Comparison of ENCODE assay signal across 19 cellular contexts in the genomic region with DNA sequence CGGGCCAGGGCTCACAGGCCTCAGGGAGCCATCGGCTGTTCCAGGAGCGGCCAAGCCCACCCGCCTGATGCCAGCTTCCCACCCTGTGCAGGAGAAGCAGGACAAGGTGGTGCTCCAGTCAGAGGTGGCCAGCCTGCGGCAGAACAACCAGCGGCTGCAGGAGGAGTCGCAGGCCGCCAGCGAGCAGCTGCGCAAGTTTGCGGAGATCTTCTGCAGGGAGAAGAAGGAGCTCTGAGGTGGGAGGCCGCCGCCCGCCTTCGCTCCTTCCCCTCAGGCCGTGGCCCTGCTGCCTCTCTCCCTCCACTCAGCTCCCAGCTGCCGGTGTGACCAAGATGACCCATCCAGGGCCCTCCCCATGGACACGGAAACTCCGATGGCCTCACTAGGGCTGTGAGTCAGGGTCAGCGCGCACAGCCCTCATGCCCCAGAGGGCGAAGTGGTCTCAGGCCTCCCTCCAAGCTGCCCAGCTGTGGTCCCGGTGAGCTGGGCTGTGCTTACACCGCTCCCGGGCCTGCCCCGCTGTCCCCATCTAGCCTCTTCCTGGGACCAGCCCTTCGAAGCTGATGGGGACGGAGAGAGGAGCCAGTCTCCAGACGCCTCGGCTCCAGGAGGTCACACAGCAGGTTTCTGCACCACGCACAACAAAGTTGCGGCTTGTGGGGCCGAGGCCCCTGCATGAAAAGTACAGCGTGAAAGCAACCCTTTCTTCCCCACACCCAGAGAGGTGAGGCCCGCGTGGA. TPM values are rescaled to one million over a fixed set of nuclear protein-coding genes. Genes with fewer than 3 reads are reported as not detected.
"Had no signal": no experiment of that assay in that cellular context is flagged by ENCODE, and none has a peak within 500 bp of the region (broad histone marks: within the 10 kb centered on the region; RNA-seq: fewer than 3 reads in every experiment).

No MANE protein-coding gene starts in this region.

- FAIRE-seq: bronchial epithelial cell had no signal

- H3K36me3 Mint-ChIP-seq: activated CD8-positive, alpha-beta memory T cell treated with anti-CD3 and anti-CD28 coated beads, Interleukin-2, amount 10 ng/mL, durations not matched to agents 7 days and 5 days had no signal

- H3K4me3 ChIP-seq: esophagus muscularis mucosa, gastroesophageal sphincter, heart left ventricle, left lung, mucosa of descending colon, spleen, thoracic aorta, upper lobe of right lung had no signal

- H3K9ac ChIP-seq: parathyroid adenoma had no signal

- H3K27ac ChIP-seq: esophagus muscularis mucosa, gastroesophageal sphincter, heart left ventricle, left lung, parathyroid adenoma, spleen, thoracic aorta, upper lobe of right lung had no signal

- H3K4me1 Mint-ChIP-seq: activated CD4-positive, alpha-beta memory T cell treated with anti-CD3 and anti-CD28 coated beads, Interleukin-2, amount 10 ng/mL, durations not matched to agents 7 days and 5 days had no signal

- H3K4me3 Mint-ChIP-seq: activated CD4-positive, alpha-beta memory T cell treated with anti-CD3 and anti-CD28 coated beads, Interleukin-2, amount 10 ng/mL, durations not matched to agents 7 days and 5 days; activated CD8-positive, alpha-beta memory T cell treated with anti-CD3 and anti-CD28 coated beads, Interleukin-2, amount 10 ng/mL, durations not matched to agents 7 days and 5 days; activated naive CD8-positive, alpha-beta T cell; stimulated activated memory B cell treated with anti-CD40 and anti-IgM and Interleukin-4, amounts not matched to agents 10 μg/mL and 1 μg/mL and 100 μg/mL, for 72 hours had no signal

- H2AFZ ChIP-seq: parathyroid adenoma had no signal

- H3K27ac Mint-ChIP-seq: activated CD4-positive, alpha-beta memory T cell treated with anti-CD3 and anti-CD28 coated beads, Interleukin-2, amount 10 ng/mL, durations not matched to agents 7 days and 5 days; activated CD8-positive, alpha-beta memory T cell treated with anti-CD3 and anti-CD28 coated beads, Interleukin-2, amount 10 ng/mL, durations not matched to agents 7 days and 5 days; activated naive CD8-positive, alpha-beta T cell; stimulated activated memory B cell treated with anti-CD40 and anti-IgM and Interleukin-4, amounts not matched to agents 10 μg/mL and 1 μg/mL and 100 μg/mL, for 72 hours had no signal

- H3K9me3 Mint-ChIP-seq: activated CD4-positive, alpha-beta memory T cell treated with anti-CD3 and anti-CD28 coated beads, Interleukin-2, amount 10 ng/mL, durations not matched to agents 7 days and 5 days; stimulated activated memory B cell treated with anti-CD40 and anti-IgM and Interleukin-4, amounts not matched to agents 10 μg/mL and 1 μg/mL and 100 μg/mL, for 72 hours had no signal

- H3K9me3 ChIP-seq: esophagus muscularis mucosa, gastroesophageal sphincter, heart left ventricle, left lung, mucosa of descending colon, spleen, thoracic aorta, upper lobe of right lung had no signal

- ATAC-seq: activated CD8-positive, alpha-beta memory T cell treated with anti-CD3 and anti-CD28 coated beads, Interleukin-2, amount 10 ng/mL, durations not matched to agents 7 days and 5 days; gastroesophageal sphincter; heart left ventricle; left lung; mucosa of descending colon; stimulated activated memory B cell treated with anti-CD40 and anti-IgM and Interleukin-4, amounts not matched to agents 10 μg/mL and 1 μg/mL and 100 μg/mL, for 72 hours; upper lobe of right lung had no signal

- DNase-seq: activated CD4-positive, alpha-beta memory T cell treated with anti-CD3 and anti-CD28 coated beads, Interleukin-2, amount 10 ng/mL, durations not matched to agents 7 days and 5 days; activated CD4-positive, alpha-beta T cell treated with anti-CD3 and anti-CD28 coated beads for 48 hours; activated CD4-positive, CD25-positive, alpha-beta regulatory T cell; activated CD8-positive, alpha-beta memory T cell treated with anti-CD3 and anti-CD28 coated beads, Interleukin-2, amount 10 ng/mL, durations not matched to agents 7 days and 5 days; effector CD4-positive, alpha-beta T cell; left lung; mucosa of descending colon; naive B cell; spleen; stimulated activated CD4-positive, alpha-beta T cell treated with anti-CD3 and anti-CD28 coated beads, Interleukin-4, amount 100 ng/mL, for 4 hours; upper lobe of right lung had no signal

- H3K79me2 ChIP-seq: parathyroid adenoma had no signal

RNA-seq across cellular contexts. Expression of a gene that starts 17.8 kb away (rescaled TPM):
- total RNA-seq: bronchial epithelial cell, gastroesophageal sphincter, spleen, upper lobe of right lung had no signal

RNA-seq across cellular contexts. Expression of a gene that starts 50.0 kb away (rescaled TPM):
- total RNA-seq: activated CD4-positive, alpha-beta memory T cell treated with anti-CD3 and anti-CD28 coated beads, Interleukin-2, amount 10 ng/mL, durations not matched to agents 7 days and 5 days; activated CD8-positive, alpha-beta memory T cell treated with anti-CD3 and anti-CD28 coated beads, Interleukin-2, amount 10 ng/mL, durations not matched to agents 7 days and 5 days had no signal
